24 cellular contexts compared by ENCODE assay signal in the genomic region with DNA sequence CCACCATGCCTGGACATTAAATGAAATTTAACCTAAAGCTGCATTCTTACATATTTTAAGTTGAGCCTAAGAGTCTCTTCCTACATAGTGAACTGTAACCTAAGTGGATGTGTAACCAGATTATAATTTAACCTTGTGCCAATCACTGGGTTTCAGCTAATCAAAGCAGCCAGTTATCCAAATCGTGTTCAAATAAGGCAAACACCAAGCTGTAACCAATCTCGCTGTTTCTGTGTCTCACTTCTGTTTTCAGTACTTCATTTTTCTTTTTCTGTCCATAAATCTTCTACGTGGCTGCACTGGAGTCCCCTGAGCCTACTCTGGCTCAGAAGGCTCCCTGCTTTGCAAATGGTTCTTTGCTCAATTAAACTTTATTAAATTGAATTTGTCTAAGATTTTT.
DNase-seq lines count a peak whose midpoint lies in the region; ATAC-seq, FAIRE-seq and TF ChIP-seq lines count a peak whose summit lies in the region.
"Had no signal": no experiment of that assay in that cellular context is flagged by ENCODE, and none has a peak within 500 bp of the region (broad histone marks: within the 10 kb centered on the region; RNA-seq: fewer than 3 reads in every experiment).

No MANE protein-coding gene starts in this region.

- no peaks in the 10 kb centered on the region for H3K9me3 ChIP-seq in GM12878 (replicated peaks; ENCODE audit: control insufficient read depth, insufficient read depth, low read length)
- H3K9me3 ChIP-seq: BE2C, HAP-1 had no signal

- H3K27ac Mint-ChIP-seq in stimulated activated naive CD8-positive, alpha-beta T cell treated with anti-CD3 and anti-CD28 coated beads, Interleukin-15, Interleukin-2, amounts not matched to agents 100 ng/mL and 50 ng/mL, for 24 hours, result peak overlapping the region; percentile 19
- no peak overlapping the region for H3K27ac Mint-ChIP-seq in stimulated activated naive CD8-positive, alpha-beta T cell treated with anti-CD3 and anti-CD28 coated beads, Interleukin-15, amount 100 ng/mL, for 72 hours
- H3K27ac Mint-ChIP-seq: CD14-positive monocyte; CD4-positive, alpha-beta T cell; CD8-positive, alpha-beta memory T cell; HFFc6 had no signal

- H3K4me3 ChIP-seq in GM12878, result no peak overlapping the region
- H3K4me3 ChIP-seq: BLaER1 treated with 17β-estradiol and CSF1 and Interleukin-3, amounts not matched to agents 10 nM and 100 nM; HAP-1 had no signal

- no peak for FAIRE-seq in GM12878 (lab: Jason Lieb, UNC)
- FAIRE-seq: D721Med, GM12891, GM18507, H54 had no signal

- 2% methylated on average over 3 of the region's 3 CpGs for WGBS in GM12878 (ENCODE audit: insufficient coverage, insufficient replicate concordance, low lambda C conversion rate, missing lambda C conversion rate)

- H3K79me2 ChIP-seq in GM12878 (ENCODE audit: control insufficient read depth, insufficient read depth, low read length), result no peaks in the 10 kb centered on the region

- no peaks in the 10 kb centered on the region for H3K27me3 Mint-ChIP-seq in stimulated activated naive CD8-positive, alpha-beta T cell treated with anti-CD3 and anti-CD28 coated beads, Interleukin-15, Interleukin-2, amounts not matched to agents 100 ng/mL and 50 ng/mL, for 24 hours
- H3K27me3 Mint-ChIP-seq in stimulated activated naive CD8-positive, alpha-beta T cell treated with anti-CD3 and anti-CD28 coated beads, Interleukin-15, amount 100 ng/mL, for 72 hours, result no peaks in the 10 kb centered on the region
- H3K27me3 Mint-ChIP-seq: CD4-positive, alpha-beta T cell; CD8-positive, alpha-beta memory T cell had no signal

- in situ Hi-C loops in GM12878 (cut with MboI), result no loop called here

- intact Hi-C loops in GM12878 (cut with micrococcal nuclease; ENCODE audit: unreplicated experiment), result loop anchor here (10.0 kb wide), 1 partner anchor 348 kb away; no protein-coding TSS in a partner anchor

- no peak overlapping the region for H3K9ac ChIP-seq in GM12878 (ENCODE audit: control insufficient read depth, insufficient read depth, low read length)
- H3K9ac ChIP-seq: BLaER1 treated with 17β-estradiol and CSF1 and Interleukin-3, amounts not matched to agents 10 nM and 100 nM had no signal

- no peak for ATAC-seq in stimulated activated naive CD8-positive, alpha-beta T cell treated with anti-CD3 and anti-CD28 coated beads, Interleukin-15, amount 100 ng/mL, for 72 hours
- ATAC-seq in GM12878, result peak; percentile 72

- CTCF ChIA-PET in GM12878 (lab: Yijun Ruan, JAX), result interaction anchor here (1.2 kb wide), 1 partner anchor 18 kb away, joined by 3 read pairs; no protein-coding TSS in a partner anchor

- SMC1A ChIA-PET in GM12878 (lab: Charles Lee; ENCODE audit: uncharacterized antibody, unreplicated experiment), result interaction anchor here (1.0 kb wide), 1 partner anchor 17 kb away, joined by 4 read pairs; no protein-coding TSS in a partner anchor

- no peak overlapping the region for H3K27ac ChIP-seq in GM12878 (ENCODE audit: control insufficient read depth, insufficient read depth)
- H3K27ac ChIP-seq: 22Rv1; BLaER1 treated with 17β-estradiol and CSF1 and Interleukin-3, amounts not matched to agents 10 nM and 100 nM had no signal

- TF ChIP-seq CTCF in GM12878 (IDR thresholded peaks at IDR 0.05 in 2 of 3, conservative IDR thresholded peaks at IDR 0.05 in 1 of 3; ENCODE audit: control insufficient read depth in 2 of 3, extremely low read depth in 1 of 3, insufficient read depth in 1 of 3, low read depth in 3 of 3, low read length in 3 of 3), result no peak

- POLR2A ChIA-PET in GM12878 (lab: Charles Lee), result interaction anchor here (0.6 kb wide), 1 partner anchor 35 kb away, joined by 3 read pairs; no protein-coding TSS in a partner anchor

- TF ChIP-seq POLR2A in GM12878 (IDR thresholded peaks at IDR 0.05; ENCODE audit: low read depth, low read length), result no peak

- H3K4me3 Mint-ChIP-seq in stimulated activated naive CD8-positive, alpha-beta T cell treated with anti-CD3 and anti-CD28 coated beads, Interleukin-15, Interleukin-2, amounts not matched to agents 100 ng/mL and 50 ng/mL, for 24 hours, result no peak overlapping the region
- H3K4me3 Mint-ChIP-seq in stimulated activated naive CD8-positive, alpha-beta T cell treated with anti-CD3 and anti-CD28 coated beads, Interleukin-15, amount 100 ng/mL, for 72 hours, result no peak overlapping the region
- H3K4me3 Mint-ChIP-seq: CD14-positive monocyte; CD4-positive, alpha-beta T cell; CD8-positive, alpha-beta memory T cell; HFFc6 had no signal

- TF ChIP-seq RAD21 in GM12878 (IDR thresholded peaks at IDR 0.05; ENCODE audit: insufficient read depth, low read depth, low read length), result no peak

- H3K4me1 Mint-ChIP-seq in stimulated activated naive CD8-positive, alpha-beta T cell treated with anti-CD3 and anti-CD28 coated beads, Interleukin-15, Interleukin-2, amounts not matched to agents 100 ng/mL and 50 ng/mL, for 24 hours (ENCODE audit: low read depth), result no peaks in the 10 kb centered on the region
- H3K4me1 Mint-ChIP-seq in stimulated activated naive CD8-positive, alpha-beta T cell treated with anti-CD3 and anti-CD28 coated beads, Interleukin-15, amount 100 ng/mL, for 72 hours, result no peaks in the 10 kb centered on the region
- H3K4me1 Mint-ChIP-seq: CD14-positive monocyte; CD8-positive, alpha-beta memory T cell had no signal

- RAD21 ChIA-PET in GM12878 (lab: Charles Lee; ENCODE audit: unreplicated experiment), result interaction anchor here (0.9 kb wide), 1 partner anchor 174 kb away, joined by 3 read pairs; no protein-coding TSS in a partner anchor

- no peak for DNase-seq in stimulated activated naive CD8-positive, alpha-beta T cell treated with anti-CD3 and anti-CD28 coated beads, Interleukin-15, amount 100 ng/mL, for 72 hours
- DNase-seq in MV-4-11 (lab: John Stamatoyannopoulos, UW), result peak; percentile 30
- DNase-seq in GM12878 (ENCODE audit: low read depth, low spot score), result no peak
- no peak for DNase-seq in hypothalamus (lab: John Stamatoyannopoulos, UW)
- no peak for DNase-seq in AG08396 (ENCODE audit: low spot score)
- DNase-seq: AML-193; BE2C; CD4-positive, alpha-beta T cell; CD8-positive, alpha-beta memory T cell; DMS 273 treated with DMSO at 0.1 percent for 48 hours; DMS79; EL; GDM1; GOT3; HFFc6 had no signal

- H3K4me1 ChIP-seq in GM12878 (ENCODE audit: control insufficient read depth, insufficient read depth, low read length), result no peaks in the 10 kb centered on the region
- H3K4me1 ChIP-seq: BE2C; BLaER1 treated with 17β-estradiol and CSF1 and Interleukin-3, amounts not matched to agents 10 nM and 100 nM; HAP-1 had no signal

- H3K27me3 ChIP-seq in GM12878 (replicated peaks in 1 of 2; ENCODE audit: control insufficient read depth in 2 of 2, insufficient read depth in 2 of 2, low read length in 1 of 2), result no peaks in the 10 kb centered on the region
- H3K27me3 ChIP-seq: BE2C; BLaER1 treated with 17β-estradiol and CSF1 and Interleukin-3, amounts not matched to agents 10 nM and 100 nM had no signal

- no peaks in the 10 kb centered on the region for H3K36me3 Mint-ChIP-seq in stimulated activated naive CD8-positive, alpha-beta T cell treated with anti-CD3 and anti-CD28 coated beads, Interleukin-15, Interleukin-2, amounts not matched to agents 100 ng/mL and 50 ng/mL, for 24 hours (ENCODE audit: low read depth)
- H3K36me3 Mint-ChIP-seq: CD14-positive monocyte; CD8-positive, alpha-beta memory T cell had no signal

- no peaks in the 10 kb centered on the region for H4K20me1 ChIP-seq in GM12878 (ENCODE audit: control insufficient read depth, insufficient read depth)
- H4K20me1 ChIP-seq: BLaER1 treated with 17β-estradiol and CSF1 and Interleukin-3, amounts not matched to agents 10 nM and 100 nM had no signal

- H2AFZ ChIP-seq in GM12878 (ENCODE audit: control insufficient read depth, low read depth, low read length), result no peak overlapping the region

- H3K36me3 ChIP-seq in GM12878 (ENCODE audit: control insufficient read depth in 2 of 2, insufficient read depth in 2 of 2, low read length in 1 of 2), result no peaks in the 10 kb centered on the region
- H3K36me3 ChIP-seq: BE2C; BLaER1 treated with 17β-estradiol and CSF1 and Interleukin-3, amounts not matched to agents 10 nM and 100 nM; HAP-1 had no signal

- TF ChIP-seq EP300 in GM12878 (IDR thresholded peaks at IDR 0.05; ENCODE audit: borderline replicate concordance in 1 of 2, control insufficient read depth in 1 of 2, low read depth in 2 of 2, low read length in 2 of 2), result no peak

- no peak overlapping the region for H3K4me2 ChIP-seq in GM12878 (ENCODE audit: control insufficient read depth, insufficient read depth)
- H3K4me2 ChIP-seq: BLaER1 treated with 17β-estradiol and CSF1 and Interleukin-3, amounts not matched to agents 10 nM and 100 nM had no signal

- BruUV-seq in GM12878 (replicated peaks; lab: Mats Ljungman, UMichigan), result no TSS peak

- peaks cover 22% of the 10 kb centered on the region for H3K9me3 Mint-ChIP-seq in stimulated activated naive CD8-positive, alpha-beta T cell treated with anti-CD3 and anti-CD28 coated beads, Interleukin-15, Interleukin-2, amounts not matched to agents 100 ng/mL and 50 ng/mL, for 24 hours
- peaks cover 7 to 25% of the 10 kb centered on the region in 2 donors for H3K9me3 Mint-ChIP-seq in stimulated activated naive CD8-positive, alpha-beta T cell treated with anti-CD3 and anti-CD28 coated beads, Interleukin-15, amount 100 ng/mL, for 72 hours

TF ChIP-seq in GM12878, 131 proteins besides CTCF, POLR2A, EP300 and RAD21:
- no peak for TF ChIP-seq ATF3 (IDR thresholded peaks at IDR 0.05; ENCODE audit: borderline replicate concordance, extremely low read depth, low read depth, low read length)
- TF ChIP-seq, protein P1, sequence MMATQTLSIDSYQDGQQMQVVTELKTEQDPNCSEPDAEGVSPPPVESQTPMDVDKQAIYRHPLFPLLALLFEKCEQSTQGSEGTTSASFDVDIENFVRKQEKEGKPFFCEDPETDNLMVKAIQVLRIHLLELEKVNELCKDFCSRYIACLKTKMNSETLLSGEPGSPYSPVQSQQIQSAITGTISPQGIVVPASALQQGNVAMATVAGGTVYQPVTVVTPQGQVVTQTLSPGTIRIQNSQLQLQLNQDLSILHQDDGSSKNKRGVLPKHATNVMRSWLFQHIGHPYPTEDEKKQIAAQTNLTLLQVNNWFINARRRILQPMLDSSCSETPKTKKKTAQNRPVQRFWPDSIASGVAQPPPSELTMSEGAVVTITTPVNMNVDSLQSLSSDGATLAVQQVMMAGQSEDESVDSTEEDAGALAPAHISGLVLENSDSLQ (IDR thresholded peaks at IDR 0.05), result peak; percentile 52
TF ChIP-seq in GM12878: peak in this region for 1.
